In genomic region chr1:156747737-156748669, GRCh38 we compare ENCODE assay signal across 8 cellular contexts. TPM values are rescaled to one million over a fixed set of nuclear protein-coding genes. Genes with fewer than 3 reads are reported as not detected.
DNase-seq lines count a peak whose midpoint lies in the region; ATAC-seq and TF ChIP-seq lines count a peak whose summit lies in the region.

No MANE protein-coding gene starts in this region.

- no peak for ATAC-seq in thoracic aorta (ENCODE audit: insufficient number of reproducible peaks, low FRiP score, low read depth)
- no peak for ATAC-seq in HG02763 (IDR thresholded peaks at IDR 0.05; ENCODE audit: unreplicated experiment)

- H3K27me3 ChIP-seq in kidney epithelial cell (ENCODE audit: control insufficient read depth, insufficient read depth, low read length) (no peaks in the 10 kb centered on the region), thoracic aorta (replicated peaks; ENCODE audit: insufficient read depth) (no peaks in the 10 kb centered on the region)

- CTCF ChIA-PET in activated CD4-positive, alpha-beta T cell treated with anti-CD3 and anti-CD28 coated beads, Interleukin-2, amount 10 ng/mL, durations not matched to agents 7 days and 5 days (lab: Charles Lee) = interaction anchor here (0.8 to 1.5 kb wide), 7 partner anchors 10 to 144 kb away, joined by 3 to 15 read pairs (median 3); partner anchors contain the start of gene PRCC

- TF ChIP-seq CTCF in kidney epithelial cell (IDR thresholded peaks at IDR 0.05; ENCODE audit: insufficient read depth, low read length, poor library complexity, severe bottlenecking) (no peak), thoracic aorta (IDR thresholded peaks at IDR 0.05) (no peak), GM13976 (IDR thresholded peaks at IDR 0.05; ENCODE audit: borderline replicate concordance, control extremely low read depth, extremely low read depth, insufficient read depth, missing control alignments) (no peak)

- no peaks in the 10 kb centered on the region for H3K9me3 Mint-ChIP-seq in activated CD4-positive, alpha-beta T cell treated with anti-CD3 and anti-CD28 coated beads, Interleukin-2, amount 10 ng/mL, durations not matched to agents 7 days and 5 days
- H3K9me3 Mint-ChIP-seq in activated naive CD8-positive, alpha-beta T cell treated with anti-CD3 and anti-CD28 coated beads for 36 hours = no peaks in the 10 kb centered on the region

- H3K4me3 Mint-ChIP-seq in activated CD4-positive, alpha-beta T cell treated with anti-CD3 and anti-CD28 coated beads, Interleukin-2, amount 10 ng/mL, durations not matched to agents 7 days and 5 days = peak overlapping the region; percentile 95
- peak overlapping the region; percentile 99 for H3K4me3 Mint-ChIP-seq in activated naive CD8-positive, alpha-beta T cell treated with anti-CD3 and anti-CD28 coated beads for 36 hours

- peak overlapping the region; percentile 85 to 94 for H3K27ac ChIP-seq in thoracic aorta

- POLR2A ChIA-PET in activated CD4-positive, alpha-beta T cell treated with anti-CD3 and anti-CD28 coated beads, Interleukin-2, amount 10 ng/mL, durations not matched to agents 7 days and 5 days (lab: Charles Lee) = no interaction called here

- H3K4me3 ChIP-seq in kidney epithelial cell (ENCODE audit: low read depth, low read length) = peak overlapping the region; percentile 96
- H3K4me3 ChIP-seq in thoracic aorta = peak overlapping the region; percentile 82

- peaks cover 64% of the 10 kb centered on the region for H3K4me1 Mint-ChIP-seq in activated CD4-positive, alpha-beta T cell treated with anti-CD3 and anti-CD28 coated beads, Interleukin-2, amount 10 ng/mL, durations not matched to agents 7 days and 5 days
- H3K4me1 Mint-ChIP-seq in activated naive CD8-positive, alpha-beta T cell treated with anti-CD3 and anti-CD28 coated beads for 36 hours = peaks cover 54% of the 10 kb centered on the region

- no peaks in the 10 kb centered on the region for H3K27me3 Mint-ChIP-seq in activated CD4-positive, alpha-beta T cell treated with anti-CD3 and anti-CD28 coated beads, Interleukin-2, amount 10 ng/mL, durations not matched to agents 7 days and 5 days
- H3K27me3 Mint-ChIP-seq in activated naive CD8-positive, alpha-beta T cell treated with anti-CD3 and anti-CD28 coated beads for 36 hours = no peaks in the 10 kb centered on the region

- H3K36me3 Mint-ChIP-seq in activated CD4-positive, alpha-beta T cell treated with anti-CD3 and anti-CD28 coated beads, Interleukin-2, amount 10 ng/mL, durations not matched to agents 7 days and 5 days (ENCODE audit: low read depth) = peaks cover 56% of the 10 kb centered on the region
- peaks cover 58% of the 10 kb centered on the region for H3K36me3 Mint-ChIP-seq in activated naive CD8-positive, alpha-beta T cell treated with anti-CD3 and anti-CD28 coated beads for 36 hours

- H3K4me1 ChIP-seq in thoracic aorta (ENCODE audit: control insufficient read depth in 1 of 2, low read depth in 2 of 2) = peaks cover 40 to 55% of the 10 kb centered on the region in 2 donors

- no peaks in the 10 kb centered on the region for H3K9me3 ChIP-seq in thoracic aorta

- peaks cover 3% of the 10 kb centered on the region for H3K36me3 ChIP-seq in kidney epithelial cell (ENCODE audit: control insufficient read depth, insufficient read depth, low read length)
- peaks cover 13% of the 10 kb centered on the region for H3K36me3 ChIP-seq in thoracic aorta

- peak overlapping the region; percentile 91 for H3K27ac Mint-ChIP-seq in activated CD4-positive, alpha-beta T cell treated with anti-CD3 and anti-CD28 coated beads, Interleukin-2, amount 10 ng/mL, durations not matched to agents 7 days and 5 days
- H3K27ac Mint-ChIP-seq in activated naive CD8-positive, alpha-beta T cell treated with anti-CD3 and anti-CD28 coated beads for 36 hours = peak overlapping the region; percentile 99

- DNase-seq in activated CD4-positive, alpha-beta T cell treated with anti-CD3 and anti-CD28 coated beads, Interleukin-2, amount 10 ng/mL, durations not matched to agents 7 days and 5 days = no peak
- no peak for DNase-seq in activated CD4-positive, alpha-beta T cell treated with anti-CD3 and anti-CD28 coated beads, Interleukin-2, amount 50 U/mL, for 4 hours
- DNase-seq in activated naive CD8-positive, alpha-beta T cell treated with anti-CD3 and anti-CD28 coated beads for 36 hours = no peak
- DNase-seq in kidney epithelial cell (ENCODE audit: low read depth) (no peak), thoracic aorta (ENCODE audit: low spot score) (no peak), inferior parietal cortex (ENCODE audit: extremely low spot score) (no peak), GM13976 (ENCODE audit: low spot score) (no peak)

- in situ Hi-C loops in GM13976 (cut with MboI; ENCODE audit: low sequenced_read_pairs, unreplicated experiment) = no loop called here

RNA-seq across cellular contexts. Expression of gene HDGF, which starts 3.5 kb away (rescaled TPM):
- 100 to 1,000 TPM; 288 to 301 TPM for total RNA-seq in activated CD4-positive, alpha-beta T cell treated with anti-CD3 and anti-CD28 coated beads, Interleukin-2, amount 10 ng/mL, durations not matched to agents 7 days and 5 days
- total RNA-seq in activated naive CD8-positive, alpha-beta T cell treated with anti-CD3 and anti-CD28 coated beads for 36 hours = 100 to 1,000 TPM; 271 to 274 TPM
- 271 and 296 TPM in 2 replicates for total RNA-seq in kidney epithelial cell
- total RNA-seq in thoracic aorta = 100 to 1,000 TPM in 1 of 2 donors, 10 to 100 TPM in 1; 93.5 to 118 TPM

RNA-seq across cellular contexts. Expression of gene MRPL24, which starts 7.1 kb away (rescaled TPM):
- 10 to 100 TPM; 50.4 to 54.7 TPM for total RNA-seq in activated CD4-positive, alpha-beta T cell treated with anti-CD3 and anti-CD28 coated beads, Interleukin-2, amount 10 ng/mL, durations not matched to agents 7 days and 5 days
- 10 to 100 TPM; 85.1 to 94.6 TPM for total RNA-seq in activated naive CD8-positive, alpha-beta T cell treated with anti-CD3 and anti-CD28 coated beads for 36 hours
- 42.5 and 62.2 TPM in 2 replicates for total RNA-seq in kidney epithelial cell
- 10 to 100 TPM; 22.6 to 35.6 TPM for total RNA-seq in thoracic aorta

RNA-seq across cellular contexts. Expression of gene PRCC, which starts 19.3 kb away (rescaled TPM):
- 10 to 100 TPM; 70.6 to 87.7 TPM for total RNA-seq in activated CD4-positive, alpha-beta T cell treated with anti-CD3 and anti-CD28 coated beads, Interleukin-2, amount 10 ng/mL, durations not matched to agents 7 days and 5 days
- total RNA-seq in activated naive CD8-positive, alpha-beta T cell treated with anti-CD3 and anti-CD28 coated beads for 36 hours = 10 to 100 TPM; 91.8 to 96.0 TPM
- total RNA-seq in kidney epithelial cell (56.0 and 59.3 TPM in 2 replicates), thoracic aorta (10 to 100 TPM; 22.9 to 34.5 TPM)

RNA-seq across cellular contexts. Expression of gene ISG20L2, which starts 19.4 kb away (rescaled TPM):
- total RNA-seq in activated CD4-positive, alpha-beta T cell treated with anti-CD3 and anti-CD28 coated beads, Interleukin-2, amount 10 ng/mL, durations not matched to agents 7 days and 5 days = 10 to 100 TPM; 47.0 to 58.0 TPM
- 10 to 100 TPM; 74.9 to 77.4 TPM for total RNA-seq in activated naive CD8-positive, alpha-beta T cell treated with anti-CD3 and anti-CD28 coated beads for 36 hours
- total RNA-seq in kidney epithelial cell = 17.7 and 25.1 TPM in 2 replicates
- 10 to 100 TPM; 15.0 to 19.8 TPM for total RNA-seq in thoracic aorta

RNA-seq across cellular contexts. Expression of gene METTL25B, which starts 19.7 kb away (rescaled TPM):
- 10 to 100 TPM; 26.2 to 29.7 TPM for total RNA-seq in activated CD4-positive, alpha-beta T cell treated with anti-CD3 and anti-CD28 coated beads, Interleukin-2, amount 10 ng/mL, durations not matched to agents 7 days and 5 days
- 10 to 100 TPM; 24.4 to 24.9 TPM for total RNA-seq in activated naive CD8-positive, alpha-beta T cell treated with anti-CD3 and anti-CD28 coated beads for 36 hours
- total RNA-seq in kidney epithelial cell (13.0 and 13.6 TPM in 2 replicates), thoracic aorta (10 to 100 TPM; 15.2 to 17.9 TPM)
